Comparison of ENCODE assay signal across 23 cellular contexts in genomic region chr1:43924516-43924915, GRCh38. TPM values are rescaled to one million over a fixed set of nuclear protein-coding genes. Genes with fewer than 3 reads are reported as not detected.
"Had no signal": no experiment of that assay in that cellular context is flagged by ENCODE, and none has a peak within 500 bp of the region (broad histone marks: within the 10 kb centered on the region; RNA-seq: fewer than 3 reads in every experiment).

No MANE protein-coding gene starts in this region.

- H3K27me3 ChIP-seq: colonic mucosa, upper lobe of left lung had no signal

- H3K4me1 ChIP-seq: colonic mucosa, lower lobe of right lung, parathyroid adenoma, upper lobe of left lung had no signal

- H3K4me2 ChIP-seq: smooth muscle cell had no signal

- H3K79me2 ChIP-seq: parathyroid adenoma had no signal

- DNase-seq: activated CD4-positive, alpha-beta memory T cell treated with anti-CD3 and anti-CD28 coated beads, Interleukin-2, amount 10 ng/mL, durations not matched to agents 7 days and 5 days; activated CD4-positive, alpha-beta T cell treated with anti-CD3 and anti-CD28 coated beads for 48 hours; activated CD4-positive, CD25-positive, alpha-beta regulatory T cell; activated naive CD4-positive, alpha-beta T cell treated with Interleukin-2 at 50 U/mL for 16 hours; activated naive CD8-positive, alpha-beta T cell treated with anti-CD3 and anti-CD28 coated beads, Interleukin-2, amount 10 ng/mL, durations not matched to agents 7 days and 5 days; activated T-cell treated with anti-CD3 and anti-CD28 coated beads, Interleukin-2, amount 50 U/mL, for 1 hour; amygdala; central memory CD4-positive, alpha-beta T cell; colonic mucosa; immature natural killer cell; left cardiac atrium; lower lobe of right lung; midbrain; stimulated activated CD4-positive, alpha-beta T cell treated with anti-CD3 and anti-CD28 coated beads, Interleukin-4, amount 100 ng/mL, for 1 hour; upper lobe of left lung had no signal

- H3K36me3 Mint-ChIP-seq: activated naive CD8-positive, alpha-beta T cell treated with anti-CD3 and anti-CD28 coated beads, Interleukin-2, amount 10 ng/mL, durations not matched to agents 7 days and 5 days; stimulated activated effector memory CD8-positive, alpha-beta T cell treated with anti-CD3 and anti-CD28 coated beads, Interleukin-12 subunit alpha, Interleukin-12 subunit beta, amount 100 ng/mL, for 72 hours had no signal

- H3K4me3 ChIP-seq: colonic mucosa, lower lobe of right lung, smooth muscle cell, thoracic aorta, upper lobe of left lung had no signal

- H3K9ac ChIP-seq: parathyroid adenoma had no signal

- H3K27me3 Mint-ChIP-seq: activated CD4-positive, alpha-beta memory T cell treated with anti-CD3 and anti-CD28 coated beads, Interleukin-2, amount 10 ng/mL, durations not matched to agents 7 days and 5 days; activated naive CD8-positive, alpha-beta T cell treated with anti-CD3 and anti-CD28 coated beads, Interleukin-2, amount 10 ng/mL, durations not matched to agents 7 days and 5 days; brain had no signal

- H3K36me3 ChIP-seq: colonic mucosa had no signal

- H2AFZ ChIP-seq: parathyroid adenoma had no signal

- H3K9me3 Mint-ChIP-seq: activated CD4-positive, alpha-beta memory T cell treated with anti-CD3 and anti-CD28 coated beads, Interleukin-2, amount 10 ng/mL, durations not matched to agents 7 days and 5 days; activated naive CD8-positive, alpha-beta T cell treated with anti-CD3 and anti-CD28 coated beads, Interleukin-2, amount 10 ng/mL, durations not matched to agents 7 days and 5 days; activated T-helper 2 cell treated with anti-CD3 and anti-CD28 coated beads, Interferon-gamma antibody, Interleukin-2, Interleukin-4, amounts not matched to agents 10 μg/mL and 5 μg/mL and 100 μg/mL, durations not matched to agents 14 hours and 24 hours and 36 hours; brain; immature natural killer cell; nephron; stimulated activated effector memory CD8-positive, alpha-beta T cell treated with anti-CD3 and anti-CD28 coated beads, Interleukin-12 subunit alpha, Interleukin-12 subunit beta, amount 100 ng/mL, for 72 hours had no signal

- H3K27ac Mint-ChIP-seq: activated CD4-positive, alpha-beta memory T cell treated with anti-CD3 and anti-CD28 coated beads, Interleukin-2, amount 10 ng/mL, durations not matched to agents 7 days and 5 days; activated naive CD8-positive, alpha-beta T cell treated with anti-CD3 and anti-CD28 coated beads, Interleukin-2, amount 10 ng/mL, durations not matched to agents 7 days and 5 days; activated T-helper 2 cell treated with anti-CD3 and anti-CD28 coated beads, Interferon-gamma antibody, Interleukin-2, Interleukin-4, amounts not matched to agents 10 μg/mL and 5 μg/mL and 100 μg/mL, durations not matched to agents 14 hours and 24 hours and 36 hours; brain; immature natural killer cell; nephron; stimulated activated effector memory CD8-positive, alpha-beta T cell treated with anti-CD3 and anti-CD28 coated beads, Interleukin-12 subunit alpha, Interleukin-12 subunit beta, amount 100 ng/mL, for 72 hours had no signal

- H3K9me3 ChIP-seq: colonic mucosa, lower lobe of right lung, thoracic aorta, upper lobe of left lung had no signal

- ATAC-seq: left cardiac atrium; lower lobe of right lung; sciatic nerve; stimulated activated effector memory CD8-positive, alpha-beta T cell treated with anti-CD3 and anti-CD28 coated beads, Interleukin-12 subunit alpha, Interleukin-12 subunit beta, amount 100 ng/mL, for 72 hours had no signal

- H3K27ac ChIP-seq: colonic mucosa, lower lobe of right lung, parathyroid adenoma, thoracic aorta, upper lobe of left lung had no signal

- H3K4me3 Mint-ChIP-seq: activated CD4-positive, alpha-beta memory T cell treated with anti-CD3 and anti-CD28 coated beads, Interleukin-2, amount 10 ng/mL, durations not matched to agents 7 days and 5 days; activated naive CD8-positive, alpha-beta T cell treated with anti-CD3 and anti-CD28 coated beads, Interleukin-2, amount 10 ng/mL, durations not matched to agents 7 days and 5 days; brain; immature natural killer cell; nephron; stimulated activated effector memory CD8-positive, alpha-beta T cell treated with anti-CD3 and anti-CD28 coated beads, Interleukin-12 subunit alpha, Interleukin-12 subunit beta, amount 100 ng/mL, for 72 hours had no signal

- H3K4me1 Mint-ChIP-seq: brain, immature natural killer cell, nephron had no signal

RNA-seq across cellular contexts. Expression of gene ARTN, which starts 9.1 kb away (rescaled TPM):
- polyA plus RNA-seq: immature natural killer cell had no signal
